ENCODE assay signal across 1 cellular context in genomic region chr11:68828957-68829356, GRCh38.
TF ChIP-seq lines count a peak whose summit lies in the region.

No MANE protein-coding gene starts in this region.

TF ChIP-seq in SK-N-SH, 30 proteins besides CTCF, POLR2A, EP300 and RAD21 (continued from another document):
- TF ChIP-seq, protein P1, sequence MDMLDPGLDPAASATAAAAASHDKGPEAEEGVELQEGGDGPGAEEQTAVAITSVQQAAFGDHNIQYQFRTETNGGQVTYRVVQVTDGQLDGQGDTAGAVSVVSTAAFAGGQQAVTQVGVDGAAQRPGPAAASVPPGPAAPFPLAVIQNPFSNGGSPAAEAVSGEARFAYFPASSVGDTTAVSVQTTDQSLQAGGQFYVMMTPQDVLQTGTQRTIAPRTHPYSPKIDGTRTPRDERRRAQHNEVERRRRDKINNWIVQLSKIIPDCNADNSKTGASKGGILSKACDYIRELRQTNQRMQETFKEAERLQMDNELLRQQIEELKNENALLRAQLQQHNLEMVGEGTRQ (IDR thresholded peaks at IDR 0.05; ENCODE audit: borderline replicate concordance, low read depth, low read length) = no peak
- TF ChIP-seq MEF2A (IDR thresholded peaks at IDR 0.05; ENCODE audit: borderline replicate concordance, low read depth) = no peak
- TF ChIP-seq, protein P2, sequence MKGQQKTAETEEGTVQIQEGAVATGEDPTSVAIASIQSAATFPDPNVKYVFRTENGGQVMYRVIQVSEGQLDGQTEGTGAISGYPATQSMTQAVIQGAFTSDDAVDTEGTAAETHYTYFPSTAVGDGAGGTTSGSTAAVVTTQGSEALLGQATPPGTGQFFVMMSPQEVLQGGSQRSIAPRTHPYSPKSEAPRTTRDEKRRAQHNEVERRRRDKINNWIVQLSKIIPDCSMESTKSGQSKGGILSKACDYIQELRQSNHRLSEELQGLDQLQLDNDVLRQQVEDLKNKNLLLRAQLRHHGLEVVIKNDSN (IDR thresholded peaks at IDR 0.05; ENCODE audit: borderline replicate concordance, low read depth) = no peak
- no peak for TF ChIP-seq FOSL2 (IDR thresholded peaks at IDR 0.05; ENCODE audit: borderline replicate concordance, low read depth)
- no peak for TF ChIP-seq FOXM1 (IDR thresholded peaks at IDR 0.05; ENCODE audit: low read depth)
- TF ChIP-seq RCOR1 (IDR thresholded peaks at IDR 0.05; ENCODE audit: low read length) = no peak
- no peak for TF ChIP-seq RFX5 (IDR thresholded peaks at IDR 0.05; ENCODE audit: low read length)
- TF ChIP-seq FOXJ3 (CRISPR knock-in tag; IDR thresholded peaks at IDR 0.05) = no peak
- no peak for TF ChIP-seq PBX3 (IDR thresholded peaks at IDR 0.05)
- TF ChIP-seq SMC3 (IDR thresholded peaks at IDR 0.05; ENCODE audit: low read depth, low read length) = no peak
- TF ChIP-seq EZH2phosphoT487 (IDR thresholded peaks at IDR 0.05; ENCODE audit: borderline replicate concordance, low read depth) = no peak
- TF ChIP-seq TCF12 (IDR thresholded peaks at IDR 0.05) = no peak
- TF ChIP-seq ZBTB33 (IDR thresholded peaks at IDR 0.05; ENCODE audit: borderline replicate concordance, low read depth) = no peak
